1 cellular context compared by ENCODE assay signal in genomic region chr17:57838453-57838852, GRCh38.
TF ChIP-seq lines count a peak whose summit lies in the region.

No MANE protein-coding gene starts in this region.

TF ChIP-seq in HepG2, 621 proteins besides CTCF, POLR2A, EP300 and RAD21 (continued from another document):
- TF ChIP-seq AHDC1 (CRISPR knock-in tag; IDR thresholded peaks at IDR 0.05; ENCODE audit: borderline replicate concordance): peak; percentile 75; the same call in 1 of the 2 replicates
- TF ChIP-seq ZNF326 (CRISPR knock-in tag; IDR thresholded peaks at IDR 0.05; ENCODE audit: borderline replicate concordance): no peak
- TF ChIP-seq MXI1 (IDR thresholded peaks at IDR 0.05; ENCODE audit: borderline replicate concordance, low read depth, low read length): peak; percentile 82; the same call in 2 of the 3 replicates
- TF ChIP-seq ZNF260 (CRISPR knock-in tag; IDR thresholded peaks at IDR 0.05; ENCODE audit: borderline replicate concordance, low read depth): no peak
- TF ChIP-seq, protein P1, sequence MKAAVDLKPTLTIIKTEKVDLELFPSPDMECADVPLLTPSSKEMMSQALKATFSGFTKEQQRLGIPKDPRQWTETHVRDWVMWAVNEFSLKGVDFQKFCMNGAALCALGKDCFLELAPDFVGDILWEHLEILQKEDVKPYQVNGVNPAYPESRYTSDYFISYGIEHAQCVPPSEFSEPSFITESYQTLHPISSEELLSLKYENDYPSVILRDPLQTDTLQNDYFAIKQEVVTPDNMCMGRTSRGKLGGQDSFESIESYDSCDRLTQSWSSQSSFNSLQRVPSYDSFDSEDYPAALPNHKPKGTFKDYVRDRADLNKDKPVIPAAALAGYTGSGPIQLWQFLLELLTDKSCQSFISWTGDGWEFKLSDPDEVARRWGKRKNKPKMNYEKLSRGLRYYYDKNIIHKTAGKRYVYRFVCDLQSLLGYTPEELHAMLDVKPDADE (CRISPR knock-in tag; IDR thresholded peaks at IDR 0.05): no peak
- TF ChIP-seq ZNF367 (CRISPR knock-in tag; IDR thresholded peaks at IDR 0.05; ENCODE audit: borderline replicate concordance): no peak
- peak; percentile 63; the same call in 1 of the 2 replicates for TF ChIP-seq ZNF12 (CRISPR knock-in tag; IDR thresholded peaks at IDR 0.05)
- TF ChIP-seq, protein P2, sequence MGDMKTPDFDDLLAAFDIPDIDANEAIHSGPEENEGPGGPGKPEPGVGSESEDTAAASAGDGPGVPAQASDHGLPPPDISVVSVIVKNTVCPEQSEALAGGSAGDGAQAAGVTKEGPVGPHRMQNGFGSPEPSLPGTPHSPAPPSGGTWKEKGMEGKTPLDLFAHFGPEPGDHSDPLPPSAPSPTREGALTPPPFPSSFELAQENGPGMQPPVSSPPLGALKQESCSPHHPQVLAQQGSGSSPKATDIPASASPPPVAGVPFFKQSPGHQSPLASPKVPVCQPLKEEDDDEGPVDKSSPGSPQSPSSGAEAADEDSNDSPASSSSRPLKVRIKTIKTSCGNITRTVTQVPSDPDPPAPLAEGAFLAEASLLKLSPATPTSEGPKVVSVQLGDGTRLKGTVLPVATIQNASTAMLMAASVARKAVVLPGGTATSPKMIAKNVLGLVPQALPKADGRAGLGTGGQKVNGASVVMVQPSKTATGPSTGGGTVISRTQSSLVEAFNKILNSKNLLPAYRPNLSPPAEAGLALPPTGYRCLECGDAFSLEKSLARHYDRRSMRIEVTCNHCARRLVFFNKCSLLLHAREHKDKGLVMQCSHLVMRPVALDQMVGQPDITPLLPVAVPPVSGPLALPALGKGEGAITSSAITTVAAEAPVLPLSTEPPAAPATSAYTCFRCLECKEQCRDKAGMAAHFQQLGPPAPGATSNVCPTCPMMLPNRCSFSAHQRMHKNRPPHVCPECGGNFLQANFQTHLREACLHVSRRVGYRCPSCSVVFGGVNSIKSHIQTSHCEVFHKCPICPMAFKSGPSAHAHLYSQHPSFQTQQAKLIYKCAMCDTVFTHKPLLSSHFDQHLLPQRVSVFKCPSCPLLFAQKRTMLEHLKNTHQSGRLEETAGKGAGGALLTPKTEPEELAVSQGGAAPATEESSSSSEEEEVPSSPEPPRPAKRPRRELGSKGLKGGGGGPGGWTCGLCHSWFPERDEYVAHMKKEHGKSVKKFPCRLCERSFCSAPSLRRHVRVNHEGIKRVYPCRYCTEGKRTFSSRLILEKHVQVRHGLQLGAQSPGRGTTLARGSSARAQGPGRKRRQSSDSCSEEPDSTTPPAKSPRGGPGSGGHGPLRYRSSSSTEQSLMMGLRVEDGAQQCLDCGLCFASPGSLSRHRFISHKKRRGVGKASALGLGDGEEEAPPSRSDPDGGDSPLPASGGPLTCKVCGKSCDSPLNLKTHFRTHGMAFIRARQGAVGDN (CRISPR knock-in tag; IDR thresholded peaks at IDR 0.05): no peak
- TF ChIP-seq ZNF547 (CRISPR knock-in tag; IDR thresholded peaks at IDR 0.05): no peak
- no peak for TF ChIP-seq FOXA1 (IDR thresholded peaks at IDR 0.05)
- peak; percentile 56; the same call in 1 of the 2 replicates for TF ChIP-seq FOXA1 (CRISPR knock-in tag; IDR thresholded peaks at IDR 0.05)
- TF ChIP-seq ZNF510 (CRISPR knock-in tag; IDR thresholded peaks at IDR 0.05; ENCODE audit: low read depth): 0 out of 2 replicates have a peak, but pooled peaks have one; percentile 65
- no peak for TF ChIP-seq ZNF10 (CRISPR knock-in tag; IDR thresholded peaks at IDR 0.05; ENCODE audit: borderline replicate concordance, low read depth)
- TF ChIP-seq SOX6 (IDR thresholded peaks at IDR 0.05): no peak
- TF ChIP-seq SOX6 (CRISPR knock-in tag; IDR thresholded peaks at IDR 0.05): peak; percentile 98
- no peak for TF ChIP-seq CHD2 (IDR thresholded peaks at IDR 0.05; ENCODE audit: low read depth, low read length)
- TF ChIP-seq ZFY (CRISPR knock-in tag; IDR thresholded peaks at IDR 0.05): peak; percentile 14; the same call in 1 of the 2 replicates
- TF ChIP-seq, protein P3, sequence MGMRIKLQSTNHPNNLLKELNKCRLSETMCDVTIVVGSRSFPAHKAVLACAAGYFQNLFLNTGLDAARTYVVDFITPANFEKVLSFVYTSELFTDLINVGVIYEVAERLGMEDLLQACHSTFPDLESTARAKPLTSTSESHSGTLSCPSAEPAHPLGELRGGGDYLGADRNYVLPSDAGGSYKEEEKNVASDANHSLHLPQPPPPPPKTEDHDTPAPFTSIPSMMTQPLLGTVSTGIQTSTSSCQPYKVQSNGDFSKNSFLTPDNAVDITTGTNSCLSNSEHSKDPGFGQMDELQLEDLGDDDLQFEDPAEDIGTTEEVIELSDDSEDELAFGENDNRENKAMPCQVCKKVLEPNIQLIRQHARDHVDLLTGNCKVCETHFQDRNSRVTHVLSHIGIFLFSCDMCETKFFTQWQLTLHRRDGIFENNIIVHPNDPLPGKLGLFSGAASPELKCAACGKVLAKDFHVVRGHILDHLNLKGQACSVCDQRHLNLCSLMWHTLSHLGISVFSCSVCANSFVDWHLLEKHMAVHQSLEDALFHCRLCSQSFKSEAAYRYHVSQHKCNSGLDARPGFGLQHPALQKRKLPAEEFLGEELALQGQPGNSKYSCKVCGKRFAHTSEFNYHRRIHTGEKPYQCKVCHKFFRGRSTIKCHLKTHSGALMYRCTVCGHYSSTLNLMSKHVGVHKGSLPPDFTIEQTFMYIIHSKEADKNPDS (CRISPR knock-in tag; IDR thresholded peaks at IDR 0.05): 0 out of 2 replicates have a peak, but pooled peaks have one; percentile 44
- 0 out of 2 replicates have a peak, but pooled peaks have one; percentile 22 for TF ChIP-seq ZNF607 (CRISPR knock-in tag; IDR thresholded peaks at IDR 0.05; ENCODE audit: borderline replicate concordance)
- TF ChIP-seq TEF (CRISPR knock-in tag; IDR thresholded peaks at IDR 0.05): peak; percentile 94; the same call in 1 of the 2 replicates
- no peak for TF ChIP-seq ZNF446 (CRISPR knock-in tag; IDR thresholded peaks at IDR 0.05)
- TF ChIP-seq, protein P4, sequence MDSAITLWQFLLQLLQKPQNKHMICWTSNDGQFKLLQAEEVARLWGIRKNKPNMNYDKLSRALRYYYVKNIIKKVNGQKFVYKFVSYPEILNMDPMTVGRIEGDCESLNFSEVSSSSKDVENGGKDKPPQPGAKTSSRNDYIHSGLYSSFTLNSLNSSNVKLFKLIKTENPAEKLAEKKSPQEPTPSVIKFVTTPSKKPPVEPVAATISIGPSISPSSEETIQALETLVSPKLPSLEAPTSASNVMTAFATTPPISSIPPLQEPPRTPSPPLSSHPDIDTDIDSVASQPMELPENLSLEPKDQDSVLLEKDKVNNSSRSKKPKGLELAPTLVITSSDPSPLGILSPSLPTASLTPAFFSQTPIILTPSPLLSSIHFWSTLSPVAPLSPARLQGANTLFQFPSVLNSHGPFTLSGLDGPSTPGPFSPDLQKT (CRISPR knock-in tag; IDR thresholded peaks at IDR 0.05; ENCODE audit: borderline replicate concordance): no peak
- TF ChIP-seq HNF4G (IDR thresholded peaks at IDR 0.05; ENCODE audit: borderline replicate concordance, low read depth, low read length): peak; percentile 96
- peak; percentile 81; the same call in 1 of the 2 replicates for TF ChIP-seq HNF4G (CRISPR knock-in tag; IDR thresholded peaks at IDR 0.05; ENCODE audit: borderline replicate concordance, low read depth)
